19 cellular contexts compared by ENCODE assay signal in the genomic region with DNA sequence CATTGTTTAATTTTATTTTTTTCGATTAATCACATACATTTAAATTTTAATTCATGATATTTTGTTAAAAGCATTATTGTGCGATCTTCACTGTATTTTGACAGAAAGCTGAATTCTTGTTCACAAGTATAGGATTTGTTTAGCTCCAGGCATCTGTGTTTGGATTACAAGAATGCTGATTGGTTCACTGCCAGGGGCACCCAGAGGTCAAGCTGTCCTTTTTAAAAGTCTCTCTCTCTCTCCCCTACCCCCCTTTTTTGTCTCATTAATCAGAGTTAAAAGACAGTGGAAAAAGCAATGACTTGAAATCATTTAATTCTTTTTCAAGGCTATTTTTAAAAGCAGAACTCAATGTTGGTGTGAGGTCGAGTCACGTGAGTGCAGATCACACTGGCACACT.
A peak's percentile ranks its signal among the peaks of the same experiment; 100 is the strongest.
DNase-seq lines count a peak whose midpoint lies in the region; ATAC-seq and TF ChIP-seq lines count a peak whose summit lies in the region.
"Had no signal": no experiment of that assay in that cellular context is flagged by ENCODE, and none has a peak within 500 bp of the region (broad histone marks: within the 10 kb centered on the region; RNA-seq: fewer than 3 reads in every experiment).

No MANE protein-coding gene starts in this region.

- H3K36me3 ChIP-seq in HEK293 (ENCODE audit: control insufficient read depth in 2 of 2, insufficient read depth in 1 of 2, low read length in 2 of 2) (no peaks in the 10 kb centered on the region), heart left ventricle (no peaks in the 10 kb centered on the region)
- H3K36me3 ChIP-seq: suprapubic skin had no signal

- DNase-seq in RPMI7951 (ENCODE audit: low read depth) (peak; percentile 70), fibroblast of pulmonary artery (ENCODE audit: low read depth) (peak; percentile 27), retinal pigment epithelial cell (ENCODE audit: low read depth) (peak; percentile 76), retina (no peak), heart left ventricle (no peak), mucosa of gallbladder (ENCODE audit: low spot score) (no peak)
- DNase-seq: activated CD4-positive, alpha-beta memory T cell treated with anti-CD3 and anti-CD28 coated beads, Interleukin-2, amount 10 ng/mL, durations not matched to agents 7 days and 5 days; activated naive CD4-positive, alpha-beta T cell treated with anti-CD3 and anti-CD28 coated beads, Interleukin-2, amount 50 U/mL, for 16 hours; activated T-cell treated with anti-CD3 and anti-CD28 coated beads, Interleukin-2, amount 50 U/mL, for 24 hours; erythroblast; mammary epithelial cell; naive thymus-derived CD8-positive, alpha-beta T cell; NCI-H146; NCI-H2227 treated with DMSO at 0.1 percent for 48 hours; NK-92 treated with Interleukin-12 subunit alpha and Interleukin-12 subunit beta, amount 100 ng/mL, for 24 hours; stimulated activated CD4-positive, alpha-beta T cell treated with anti-CD3 and anti-CD28 coated beads, Interleukin-12 subunit alpha, Interleukin-12 subunit beta, amount 100 ng/mL, for 4 hours had no signal

- no peaks in the 10 kb centered on the region for H3K9me3 ChIP-seq in HEK293 (ENCODE audit: control insufficient read depth, insufficient read depth, low read depth, low read length)
- peaks cover 0 to under 1% (median 0%) of the 10 kb centered on the region in 12 donors for H3K9me3 ChIP-seq in heart left ventricle
- H3K9me3 ChIP-seq: suprapubic skin had no signal

- H3K4me3 ChIP-seq in HEK293 (ENCODE audit: low read depth, low read length) (no peak overlapping the region), fibroblast of pulmonary artery (replicated peaks; ENCODE audit: low read depth, low read length) (no peak overlapping the region), retinal pigment epithelial cell (ENCODE audit: low read length) (no peak overlapping the region), heart left ventricle (no peak overlapping the region)
- H3K4me3 ChIP-seq: suprapubic skin had no signal

- WGBS in heart left ventricle, 4 donors = 45 to 61% (median 52%) methylated on average over 4 of the region's 4 CpGs

- H3K4me1 ChIP-seq in HEK293 (ENCODE audit: control insufficient read depth, insufficient read depth, low read length) (peaks cover 8% of the 10 kb centered on the region; the same call in 1 of the 2 replicates), heart left ventricle (peaks cover 0 to 5% (median 0%) of the 10 kb centered on the region in 12 donors)
- H3K4me1 ChIP-seq: suprapubic skin had no signal

- TF ChIP-seq CTCF in HEK293 (tag by site-specific recombination; IDR thresholded peaks at IDR 0.05) (no peak), fibroblast of pulmonary artery (IDR thresholded peaks at IDR 0.05; ENCODE audit: low read length, missing control alignments) (no peak), retinal pigment epithelial cell (conservative IDR thresholded peaks at IDR 0.05; ENCODE audit: low read depth, low read length) (no peak), heart left ventricle (IDR thresholded peaks at IDR 0.05) (no peak)

- TF ChIP-seq POLR2A in heart left ventricle (IDR thresholded peaks at IDR 0.05) = no peak

- peaks cover 0 to 4% (median 0%) of the 10 kb centered on the region in 9 donors for H3K27me3 ChIP-seq in heart left ventricle
- H3K27me3 ChIP-seq: suprapubic skin had no signal

- no peak overlapping the region for H3K27ac ChIP-seq in HEK293 (ENCODE audit: extremely low read depth, low read depth, low read length)
- no peak overlapping the region for H3K27ac ChIP-seq in heart left ventricle
- H3K27ac ChIP-seq: suprapubic skin had no signal

- ATAC-seq in HG02840 (IDR thresholded peaks at IDR 0.05; ENCODE audit: low FRiP score, unreplicated experiment) (no peak), heart left ventricle (no peak)
- ATAC-seq: naive thymus-derived CD8-positive, alpha-beta T cell had no signal

- POLR2A ChIA-PET in HEK293 (lab: Yijun Ruan, JAX) = no interaction called here

- CTCF ChIA-PET in HEK293 (lab: Yijun Ruan, JAX) = interaction anchor here (0.7 kb wide), 1 partner anchor 125 kb away, joined by 4 read pairs; no protein-coding TSS in a partner anchor

- intact Hi-C loops in heart left ventricle (cut with DNase I) = no loop called here

TF ChIP-seq in HEK293, 187 proteins besides CTCF, POLR2A, EP300 and RAD21:
- TF ChIP-seq ZBTB20 (tag by site-specific recombination; IDR thresholded peaks at IDR 0.05) (peak; percentile 24; the same call in 1 of the 2 replicates), ZNF324 (tag by site-specific recombination; IDR thresholded peaks at IDR 0.05) (no peak), ZNF404 (tag by site-specific recombination; IDR thresholded peaks at IDR 0.05) (no peak), ZNF585B (tag by site-specific recombination; IDR thresholded peaks at IDR 0.05) (no peak), ZNF19 (tag by site-specific recombination; IDR thresholded peaks at IDR 0.05; ENCODE audit: low read depth) (no peak)

Comparison
In these comparisons a context has a peak if more than half of its experiments do, and no peak if none do; other contexts are left out.
1. DNase-seq: peak in RPMI7951 (single experiment), fibroblast of pulmonary artery (single experiment) and retinal pigment epithelial cell (single experiment); none in retina (single experiment), heart left ventricle (0 of 5) and mucosa of gallbladder (single experiment).